In the genomic region with DNA sequence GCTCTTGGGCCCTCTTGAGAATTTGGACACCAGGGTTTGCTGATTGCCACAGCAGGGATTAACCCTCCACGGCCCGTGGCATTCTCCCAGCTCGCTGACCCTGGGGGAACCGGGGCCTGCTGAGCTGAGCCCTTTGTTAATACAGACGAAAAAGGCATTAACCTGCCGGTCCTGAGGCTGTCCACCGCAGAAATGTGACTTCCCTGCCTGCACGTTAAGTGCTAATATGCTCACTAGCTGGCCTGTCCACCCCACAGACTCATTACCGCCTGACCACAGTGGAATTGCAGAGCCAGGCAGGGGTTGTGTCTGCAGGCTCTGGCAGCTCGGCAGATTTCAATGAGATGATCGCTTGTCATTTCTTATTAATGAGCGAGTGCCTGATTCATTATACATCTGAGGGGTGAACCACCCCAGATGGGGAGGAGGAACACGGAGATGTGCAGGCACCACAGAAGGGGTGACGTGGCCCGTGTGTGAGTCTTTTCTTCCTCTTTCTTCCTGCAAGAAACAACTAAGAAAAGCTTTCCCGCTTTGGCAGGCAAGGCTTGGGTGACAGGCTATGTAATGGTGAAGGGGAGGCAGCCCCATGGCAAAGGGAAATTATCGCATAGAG, we compare ENCODE assay signal across 23 cellular contexts.
DNase-seq lines count a peak whose midpoint lies in the region; ATAC-seq and TF ChIP-seq lines count a peak whose summit lies in the region.
"Had no signal": no experiment of that assay in that cellular context is flagged by ENCODE, and none has a peak within 500 bp of the region (broad histone marks: within the 10 kb centered on the region; RNA-seq: fewer than 3 reads in every experiment).

No MANE protein-coding gene starts in this region.

- H3K27me3 Mint-ChIP-seq in nephron (ENCODE audit: low read depth): peaks cover 21% of the 10 kb centered on the region
- H3K27me3 Mint-ChIP-seq in Calu3 (ENCODE audit: unreplicated experiment): peaks cover 10% of the 10 kb centered on the region

- TF ChIP-seq CTCF in AG04450 (IDR thresholded peaks at IDR 0.05; ENCODE audit: low read depth, low read length): no peak
- TF ChIP-seq CTCF in astrocyte of the spinal cord (IDR thresholded peaks at IDR 0.05; ENCODE audit: low read depth, low read length): no peak
- no peak for TF ChIP-seq CTCF in nephron (IDR thresholded peaks at IDR 0.05; ENCODE audit: unreplicated experiment in 3 of 3)
- no peak for TF ChIP-seq CTCF in prostate gland (IDR thresholded peaks at IDR 0.05)
- no peak for TF ChIP-seq CTCF in Calu3 (IDR thresholded peaks at IDR 0.05; ENCODE audit: unreplicated experiment)

- peak overlapping the region; percentile 31 for H3K27ac ChIP-seq in AG04450 (ENCODE audit: low read depth, low read length)
- H3K27ac ChIP-seq in prostate gland: no peak overlapping the region
- H3K27ac ChIP-seq: GM23248, Peyer's patch had no signal

- no peaks in the 10 kb centered on the region for H3K36me3 ChIP-seq in prostate gland
- H3K36me3 ChIP-seq: Peyer's patch, stomach had no signal

- H3K9me3 ChIP-seq in AG04450 (ENCODE audit: control insufficient read depth, insufficient read depth, low read length): no peaks in the 10 kb centered on the region
- no peaks in the 10 kb centered on the region for H3K9me3 ChIP-seq in prostate gland
- H3K9me3 ChIP-seq: Peyer's patch, stomach had no signal

- CTCF ChIA-PET in AG04450 (lab: Charles Lee): no interaction called here
- CTCF ChIA-PET in Calu3 (lab: Charles Lee): no interaction called here

- H3K36me3 Mint-ChIP-seq in nephron (ENCODE audit: low read depth) (peaks cover 4% of the 10 kb centered on the region), Calu3 (ENCODE audit: insufficient read depth, unreplicated experiment) (no peaks in the 10 kb centered on the region)
- H3K36me3 Mint-ChIP-seq: CD4-positive, alpha-beta memory T cell had no signal

- H3K4me1 Mint-ChIP-seq in nephron: peaks cover 71% of the 10 kb centered on the region
- peaks cover 10% of the 10 kb centered on the region for H3K4me1 Mint-ChIP-seq in Calu3 (ENCODE audit: low read depth, unreplicated experiment)
- H3K4me1 Mint-ChIP-seq: activated CD4-positive, alpha-beta T cell treated with anti-CD3 and anti-CD28 coated beads for 36 hours; CD4-positive, alpha-beta memory T cell had no signal

- no peaks in the 10 kb centered on the region for H3K9me3 Mint-ChIP-seq in nephron
- H3K9me3 Mint-ChIP-seq in Calu3 (ENCODE audit: low read depth, unreplicated experiment): no peaks in the 10 kb centered on the region

- H3K27me3 ChIP-seq in AG04450 (ENCODE audit: control insufficient read depth, insufficient read depth, low read length) (no peaks in the 10 kb centered on the region), prostate gland (replicated peaks; ENCODE audit: insufficient read depth) (no peaks in the 10 kb centered on the region)
- H3K27me3 ChIP-seq: Peyer's patch had no signal

- POLR2A ChIA-PET in AG04450 (lab: Yijun Ruan, JAX): interaction anchor here (0.8 kb wide), 1 partner anchor 36 kb away, joined by 3 read pairs; no protein-coding TSS in a partner anchor

- H3K4me3 Mint-ChIP-seq in nephron (no peak overlapping the region), Calu3 (ENCODE audit: low read depth, unreplicated experiment) (no peak overlapping the region)
- H3K4me3 Mint-ChIP-seq: activated CD4-positive, alpha-beta T cell treated with anti-CD3 and anti-CD28 coated beads for 36 hours; CD4-positive, alpha-beta memory T cell had no signal

- DNase-seq in AG04450 (ENCODE audit: low read depth, low spot score) (no peak), HT1080 (ENCODE audit: low read depth) (peak; percentile 66), astrocyte of the spinal cord (ENCODE audit: low read depth, low spot score) (peak; percentile 56), prostate gland (ENCODE audit: low spot score) (no peak), Calu3 (no peak), NCI-H1417 treated with DMSO at 0.1 percent for 48 hours (lab: John Stamatoyannopoulos, UW) (no peak)
- DNase-seq: activated CD4-positive, alpha-beta T cell treated with anti-CD3 and anti-CD28 coated beads for 36 hours; activated CD8-positive, alpha-beta memory T cell treated with anti-CD3 and anti-CD28 coated beads, Interleukin-2, amount 50 U/mL, for 4 hours; activated gamma-delta T cell treated with Interleukin-2 at 50 U/mL for 16 hours; amygdala; CD4-positive, alpha-beta memory T cell; DND-41; KG1; midbrain; NCI-H1417; NCI-H2171 treated with DMSO at 0.1 percent for 48 hours; NCI-H82; occipital lobe; stomach had no signal

- no peak for TF ChIP-seq POLR2A in prostate gland (IDR thresholded peaks at IDR 0.05)

- H3K27ac Mint-ChIP-seq in nephron (peak overlapping the region; percentile 17 to 54 (median 49)), Calu3 (ENCODE audit: unreplicated experiment) (no peak overlapping the region)
- H3K27ac Mint-ChIP-seq: activated CD4-positive, alpha-beta T cell treated with anti-CD3 and anti-CD28 coated beads for 36 hours had no signal

- no TSS peak for BruUV-seq in Calu3 (replicated peaks; lab: Mats Ljungman, UMichigan)

- H3K4me1 ChIP-seq in prostate gland (replicated peaks): no peaks in the 10 kb centered on the region

- H3K4me3 ChIP-seq in AG04450 (ENCODE audit: low read depth, low read length) (no peak overlapping the region), astrocyte of the spinal cord (ENCODE audit: low read depth, low read length) (no peak overlapping the region), prostate gland (no peak overlapping the region)
- H3K4me3 ChIP-seq: GM23248, Peyer's patch, stomach had no signal

- in situ Hi-C loops in astrocyte of the spinal cord (cut with HindIII; ENCODE audit: low sequenced_read_pairs): no loop called here

- 90% methylated on average over 17 of the region's 17 CpGs for WGBS in prostate gland

- intact Hi-C loops in prostate gland (cut with DNase I) (loop anchor here (10.0 kb wide), 1 partner anchor 127 kb away; the partner anchor contains the start of gene GLI2), Calu3 (cut with micrococcal nuclease; ENCODE audit: unreplicated experiment) (no loop called here)

- ATAC-seq in HG02870 (IDR thresholded peaks at IDR 0.05; ENCODE audit: unreplicated experiment): no peak
- ATAC-seq: activated CD4-positive, alpha-beta T cell treated with anti-CD3 and anti-CD28 coated beads for 36 hours had no signal

Comparison
In these comparisons a context has a peak if more than half of its experiments do, and no peak if none do; other contexts are left out.
1. DNase-seq: peak in HT1080 (single experiment) and astrocyte of the spinal cord (single experiment); none in AG04450 (single experiment), prostate gland (single experiment), Calu3 (single experiment) and NCI-H1417 treated with DMSO at 0.1 percent for 48 hours (single experiment).